27 cellular contexts compared by ENCODE assay signal in the genomic region with DNA sequence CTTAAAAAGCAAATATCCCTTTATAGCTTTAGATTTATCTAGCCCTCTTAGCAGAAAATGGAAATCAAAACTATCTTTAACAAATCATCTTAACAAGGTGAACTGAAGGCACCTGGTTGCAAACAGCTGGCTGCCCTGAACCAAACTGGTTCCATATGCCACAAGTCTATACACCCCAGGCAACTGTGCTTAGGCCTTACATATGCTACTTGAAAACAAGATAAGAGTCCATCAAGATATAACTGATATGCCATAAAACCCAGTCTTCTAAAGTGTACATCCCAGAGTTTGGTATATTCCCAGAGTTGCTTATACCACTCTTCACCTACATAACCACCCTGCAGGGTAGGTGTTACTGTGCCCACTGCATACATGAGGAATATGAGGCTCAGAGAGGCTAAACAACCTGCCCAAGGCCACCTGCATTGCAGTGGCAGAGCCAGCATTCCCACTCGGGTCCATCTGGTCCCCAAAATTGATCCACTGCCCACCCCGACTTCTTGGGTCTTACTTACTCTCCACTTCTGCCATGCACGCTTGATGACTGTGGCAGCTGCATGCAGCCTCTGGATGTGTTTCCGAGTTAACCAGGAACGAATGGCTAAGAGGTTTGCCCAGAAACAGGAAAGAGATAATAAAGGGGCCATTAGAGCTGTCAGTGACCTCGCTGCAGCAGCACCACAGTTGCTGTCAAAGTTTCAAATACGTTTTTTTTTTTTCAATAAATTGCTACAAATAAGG. TPM values are rescaled to one million over a fixed set of nuclear protein-coding genes. Genes with fewer than 3 reads are reported as not detected.
A peak's percentile ranks its signal among the peaks of the same experiment; 100 is the strongest.
DNase-seq lines count a peak whose midpoint lies in the region; ATAC-seq and TF ChIP-seq lines count a peak whose summit lies in the region.
"Had no signal": no experiment of that assay in that cellular context is flagged by ENCODE, and none has a peak within 500 bp of the region (broad histone marks: within the 10 kb centered on the region; RNA-seq: fewer than 3 reads in every experiment).

No MANE protein-coding gene starts in this region.

- H3K4me3 Mint-ChIP-seq in endodermal cell, result no peak overlapping the region
- H3K4me3 Mint-ChIP-seq in natural killer cell, result no peak overlapping the region
- H3K4me3 Mint-ChIP-seq: natural killer cell treated with Interleukin-12 subunit alpha and Interleukin-12 subunit beta and Interleukin-15 and Interleukin-18, amount 100 ng/mL, for 72 hours had no signal

- H3K4me1 Mint-ChIP-seq in endodermal cell (peaks cover 28% of the 10 kb centered on the region), natural killer cell (peaks cover 0 to 4% of the 10 kb centered on the region in 2 donors)

- no peaks in the 10 kb centered on the region for H3K27me3 ChIP-seq in right atrium auricular region
- no peaks in the 10 kb centered on the region for H3K27me3 ChIP-seq in endodermal cell (ENCODE audit: control insufficient read depth, insufficient read depth, low read length, poor library complexity, severe bottlenecking)
- H3K27me3 ChIP-seq in upper lobe of right lung, result no peaks in the 10 kb centered on the region
- H3K27me3 ChIP-seq in vagina, result no peaks in the 10 kb centered on the region
- H3K27me3 ChIP-seq: breast epithelium, pancreas had no signal

- no peak overlapping the region for H3K9ac ChIP-seq in endodermal cell (ENCODE audit: extremely low read depth, low read length, poor library complexity, severe bottlenecking)

- no peak for TF ChIP-seq POLR2A in vagina (IDR thresholded peaks at IDR 0.05)

- H3K27ac ChIP-seq in right atrium auricular region (no peak overlapping the region), endodermal cell (ENCODE audit: low read depth, low read length) (no peak overlapping the region), upper lobe of right lung (no peak overlapping the region), vagina (no peak overlapping the region)
- H3K27ac ChIP-seq: breast epithelium, C4-2B, pancreas had no signal

- H3K9me3 Mint-ChIP-seq in endodermal cell, result no peaks in the 10 kb centered on the region
- no peaks in the 10 kb centered on the region for H3K9me3 Mint-ChIP-seq in natural killer cell
- H3K9me3 Mint-ChIP-seq: natural killer cell treated with Interleukin-12 subunit alpha and Interleukin-12 subunit beta and Interleukin-15 and Interleukin-18, amount 100 ng/mL, for 72 hours had no signal

- no peak for ATAC-seq in upper lobe of right lung
- no peak for ATAC-seq in natural killer cell
- ATAC-seq: K562; natural killer cell treated with Interleukin-12 subunit alpha and Interleukin-12 subunit beta and Interleukin-15 and Interleukin-18, amount 100 ng/mL, for 72 hours; pancreas had no signal

- WGBS in endodermal cell (ENCODE audit: insufficient coverage in 1 of 2, insufficient read length in 1 of 2), 2 experiments, result 92% methylated on average over 7 of the region's 7 CpGs

- intact Hi-C loops in cardiac septum (cut with DNase I) (no loop called here), upper lobe of right lung (cut with DNase I) (no loop called here), vagina (cut with DNase I) (no loop called here), natural killer cell (cut with micrococcal nuclease) (no loop called here)

- H3K36me3 Mint-ChIP-seq in endodermal cell (ENCODE audit: low read depth) (peaks cover 66% of the 10 kb centered on the region), natural killer cell (peaks cover 13% of the 10 kb centered on the region)

- TF ChIP-seq CTCF in right atrium auricular region (IDR thresholded peaks at IDR 0.05), result no peak
- TF ChIP-seq CTCF in endodermal cell (conservative IDR thresholded peaks at IDR 0.05), result no peak
- TF ChIP-seq CTCF in upper lobe of right lung (IDR thresholded peaks at IDR 0.05), result no peak
- no peak for TF ChIP-seq CTCF in vagina (IDR thresholded peaks at IDR 0.05)
- TF ChIP-seq CTCF in natural killer cell (IDR thresholded peaks at IDR 0.05), result no peak

- H3K27ac Mint-ChIP-seq in endodermal cell, result no peak overlapping the region
- H3K27ac Mint-ChIP-seq in natural killer cell, result no peak overlapping the region
- H3K27ac Mint-ChIP-seq: natural killer cell treated with Interleukin-12 subunit alpha and Interleukin-12 subunit beta and Interleukin-15 and Interleukin-18, amount 100 ng/mL, for 72 hours had no signal

- H3K4me1 ChIP-seq in right atrium auricular region, result no peaks in the 10 kb centered on the region
- H3K4me1 ChIP-seq in endodermal cell (ENCODE audit: control insufficient read depth, insufficient read depth, low read length), result peaks cover 26% of the 10 kb centered on the region
- no peaks in the 10 kb centered on the region for H3K4me1 ChIP-seq in upper lobe of right lung
- H3K4me1 ChIP-seq in vagina, result no peaks in the 10 kb centered on the region
- H3K4me1 ChIP-seq: breast epithelium had no signal

- no peaks in the 10 kb centered on the region for H3K27me3 Mint-ChIP-seq in endodermal cell (ENCODE audit: insufficient read depth)
- H3K27me3 Mint-ChIP-seq in natural killer cell (ENCODE audit: low read depth in 2 of 2), result no peaks in the 10 kb centered on the region
- H3K27me3 Mint-ChIP-seq: natural killer cell treated with Interleukin-12 subunit alpha and Interleukin-12 subunit beta and Interleukin-15 and Interleukin-18, amount 100 ng/mL, for 72 hours had no signal

- peak; percentile 53 for DNase-seq in cardiac septum (ENCODE audit: low spot score)
- no peak for DNase-seq in right atrium auricular region (ENCODE audit: low spot score)
- peak; percentile 41 for DNase-seq in endodermal cell
- DNase-seq in upper lobe of right lung, result peak; percentile 39
- DNase-seq in vagina (ENCODE audit: extremely low spot score in 2 of 2), result no peak
- DNase-seq in natural killer cell, result no peak
- DNase-seq: activated CD4-positive, alpha-beta T cell treated with anti-CD3 and anti-CD28 coated beads, Interleukin-2, amount 50 U/mL, for 4 hours; activated CD4-positive, CD25-positive, alpha-beta regulatory T cell; activated naive CD4-positive, alpha-beta T cell treated with Interleukin-2 at 50 U/mL for 16 hours; activated T-cell treated with anti-CD3 and anti-CD28 coated beads for 4 hours; amygdala; Calu3; cortex of kidney; NCI-H1105 treated with DMSO at 0.1 percent for 48 hours; NCI-H2081; NCI-H345; NCI-H774; OCI-M1; right cardiac atrium; SHP77; stimulated activated CD4-positive, alpha-beta T cell treated with anti-CD3 and anti-CD28 coated beads, Interleukin-4, amount 100 ng/mL, for 4 hours; stimulated activated naive CD4-positive, alpha-beta T cell treated with Interleukin-2 at 50 U/mL for 16 hours had no signal

- H3K9me3 ChIP-seq in right atrium auricular region (no peaks in the 10 kb centered on the region), endodermal cell (ENCODE audit: control insufficient read depth, low read length) (no peaks in the 10 kb centered on the region), upper lobe of right lung (no peaks in the 10 kb centered on the region), vagina (no peaks in the 10 kb centered on the region)
- H3K9me3 ChIP-seq: breast epithelium, pancreas had no signal

- no peak overlapping the region for H3K4me3 ChIP-seq in right atrium auricular region
- no peak overlapping the region for H3K4me3 ChIP-seq in endodermal cell (ENCODE audit: low read length)
- H3K4me3 ChIP-seq in upper lobe of right lung, result no peak overlapping the region
- H3K4me3 ChIP-seq in vagina, result no peak overlapping the region
- H3K4me3 ChIP-seq: breast epithelium, K562, pancreas had no signal

- H3K36me3 ChIP-seq in right atrium auricular region (peaks cover 56% of the 10 kb centered on the region), endodermal cell (ENCODE audit: control insufficient read depth, insufficient read depth, low read length) (peaks cover 90% of the 10 kb centered on the region), upper lobe of right lung (peaks cover 75% of the 10 kb centered on the region), vagina (peaks cover 0 to 60% of the 10 kb centered on the region in 2 donors)

RNA-seq across cellular contexts. Expression of gene ZNHIT3, which starts 12.2 kb away (rescaled TPM):
- total RNA-seq in cardiac septum (20.8 TPM), right atrium auricular region (10 to 100 TPM; 16.4 to 17.6 TPM), endodermal cell (10 to 100 TPM; 59.6 to 67.3 TPM), upper lobe of right lung (29.0 TPM), vagina (13.5 TPM), natural killer cell (10 to 100 TPM; 27.1 to 41.3 (median 36.6) TPM)
- 64.3 TPM for polyA plus RNA-seq in endodermal cell (2013, experiment 1 of 2)
- 67.4 TPM for polyA plus RNA-seq in endodermal cell (2013, experiment 2 of 2)

RNA-seq across cellular contexts. Expression of gene MYO19, which starts 35.9 kb away (rescaled TPM):
- 16.0 TPM for total RNA-seq in cardiac septum
- total RNA-seq in right atrium auricular region, result 10 to 100 TPM in 1 of 2 donors, 1 to 10 TPM in 1; 8.2 to 12.8 TPM
- 100 to 1,000 TPM; 133 to 154 TPM for total RNA-seq in endodermal cell
- 63.3 TPM for polyA plus RNA-seq in endodermal cell (2013, experiment 1 of 2)
- 51.5 TPM for polyA plus RNA-seq in endodermal cell (2013, experiment 2 of 2)
- 36.8 TPM for total RNA-seq in upper lobe of right lung
- total RNA-seq in vagina, result 112 TPM
- 100 to 1,000 TPM in 2 of 3 donors, 10 to 100 TPM in 1; 84.2 to 119 (median 104) TPM for total RNA-seq in natural killer cell

RNA-seq across cellular contexts. Expression of gene PIGW, which starts 36.1 kb away (rescaled TPM):
- 4.3 TPM for total RNA-seq in cardiac septum
- total RNA-seq in right atrium auricular region, result 1 to 10 TPM; 2.8 to 3.9 TPM
- total RNA-seq in endodermal cell, result 10 to 100 TPM; 10.8 to 16.6 TPM
- 7.1 TPM for polyA plus RNA-seq in endodermal cell (2013, experiment 1 of 2)
- polyA plus RNA-seq in endodermal cell (2013, experiment 2 of 2), result 7.6 TPM
- total RNA-seq in upper lobe of right lung, result 8.6 TPM
- 3.2 TPM for total RNA-seq in vagina
- total RNA-seq in natural killer cell, result 1 to 10 TPM; 4.6 to 8.3 (median 5.0) TPM

RNA-seq across cellular contexts. Expression of gene GGNBP2, which starts 46.0 kb away (rescaled TPM):
- total RNA-seq in cardiac septum (50.2 TPM), right atrium auricular region (10 to 100 TPM; 26.7 to 30.1 TPM), endodermal cell (10 to 100 TPM; 56.8 to 61.6 TPM), upper lobe of right lung (81.7 TPM), vagina (47.9 TPM), natural killer cell (100 to 1,000 TPM; 183 to 233 (median 197) TPM)
- 61.1 TPM for polyA plus RNA-seq in endodermal cell (2013, experiment 1 of 2)
- 57.6 TPM for polyA plus RNA-seq in endodermal cell (2013, experiment 2 of 2)

Comparison
In these comparisons a context has a peak if more than half of its experiments do, and no peak if none do; other contexts are left out.
1. DNase-seq: peak in cardiac septum (single experiment), endodermal cell (single experiment) and upper lobe of right lung (single experiment); none in right atrium auricular region (single experiment), vagina (0 of 2) and natural killer cell (single experiment).